In genomic region chr9:137145731-137146526, GRCh38 we compare ENCODE assay signal across 28 cellular contexts. TPM values are rescaled to one million over a fixed set of nuclear protein-coding genes. Genes with fewer than 3 reads are reported as not detected.
"Had no signal": no experiment of that assay in that cellular context is flagged by ENCODE, and none has a peak within 500 bp of the region (broad histone marks: within the 10 kb centered on the region; RNA-seq: fewer than 3 reads in every experiment).

No MANE protein-coding gene starts in this region.

- H3K27ac Mint-ChIP-seq: activated T-cell treated with anti-CD3 and anti-CD28 coated beads, Interleukin-2, amount 50 U/mL, for 72 hours; naive B cell had no signal

- ATAC-seq: activated T-cell treated with anti-CD3 and anti-CD28 coated beads, Interleukin-2, amount 50 U/mL, for 72 hours; mucosa of descending colon had no signal

- DNase-seq: activated CD4-positive, alpha-beta T cell treated with anti-CD3 and anti-CD28 coated beads for 1 hour; activated effector memory CD4-positive, alpha-beta T cell treated with anti-CD3 and anti-CD28 coated beads, Interleukin-2, amount 50 U/mL, for 16 hours; activated naive CD4-positive, alpha-beta T cell treated with anti-CD3 and anti-CD28 coated beads, Interleukin-2, amount 50 U/mL, for 16 hours; activated T-cell treated with anti-CD3 and anti-CD28 coated beads, Interleukin-2, amount 50 U/mL, for 72 hours; adrenal gland; cortex of kidney; erythroblast; foreskin melanocyte; mesenchymal stem cell; naive B cell; small intestine; stimulated activated CD4-positive, alpha-beta T cell treated with anti-CD3 and anti-CD28 coated beads, Interleukin-15, amount 100 ng/mL, for 24 hours; stimulated activated CD4-positive, alpha-beta T cell treated with anti-CD3 and anti-CD28 coated beads, Interleukin-4, amount 100 ng/mL, for 1 hour; WERI-Rb-1 had no signal

- H3K4me3 ChIP-seq: adrenal gland, breast epithelium, mucosa of descending colon, prostate gland, right atrium auricular region, thoracic aorta, upper lobe of left lung had no signal

- H3K4me1 Mint-ChIP-seq: neural crest cell had no signal

- H3K9me3 Mint-ChIP-seq: activated T-cell treated with anti-CD3 and anti-CD28 coated beads, Interleukin-2, amount 50 U/mL, for 72 hours; neural crest cell had no signal

- FAIRE-seq: astrocyte, endometrium, small intestine had no signal

- H3K36me3 ChIP-seq: adrenal gland, breast epithelium, prostate gland, right atrium auricular region, thoracic aorta, upper lobe of left lung, WERI-Rb-1 had no signal

- H3K27ac ChIP-seq: adrenal gland, breast epithelium, prostate gland, right atrium auricular region, thoracic aorta, upper lobe of left lung, WERI-Rb-1 had no signal

- H3K9me3 ChIP-seq: adrenal gland, breast epithelium, mucosa of descending colon, prostate gland, right atrium auricular region, thoracic aorta had no signal

- H3K4me3 Mint-ChIP-seq: activated T-cell treated with anti-CD3 and anti-CD28 coated beads, Interleukin-2, amount 50 U/mL, for 72 hours; naive B cell; neural crest cell had no signal

- H3K4me1 ChIP-seq: adrenal gland, breast epithelium, prostate gland, right atrium auricular region, upper lobe of left lung had no signal

RNA-seq across cellular contexts. Expression of gene GRIN1, which starts 7.0 kb away (rescaled TPM):
- total RNA-seq: liver, osteocyte, right atrium auricular region, thoracic aorta had no signal

RNA-seq across cellular contexts. Expression of gene LRRC26, which starts 23.9 kb away (rescaled TPM):
- total RNA-seq: activated CD8-positive, alpha-beta memory T cell treated with anti-CD3 and anti-CD28 coated beads for 36 hours; activated T-cell treated with anti-CD3 and anti-CD28 coated beads, Interleukin-2, amount 50 U/mL, for 72 hours; adrenal gland; astrocyte; kidney epithelial cell; osteocyte; right atrium auricular region; T-helper 1 cell treated with Interleukin-12 subunit alpha and Interleukin-12 subunit beta and Interleukin-4 antibody, amounts not matched to agents 30 ng/mL and 1 ng/mL, for 36 hours; thoracic aorta had no signal
- polyA plus RNA-seq: adrenal gland had no signal

RNA-seq across cellular contexts. Expression of gene TMEM210, which starts 25.9 kb away (rescaled TPM):
- total RNA-seq: activated CD8-positive, alpha-beta memory T cell treated with anti-CD3 and anti-CD28 coated beads for 36 hours; adrenal gland; astrocyte; breast epithelium; kidney epithelial cell; liver; neural crest cell; osteocyte; right atrium auricular region; T-helper 1 cell treated with Interleukin-12 subunit alpha and Interleukin-12 subunit beta and Interleukin-4 antibody, amounts not matched to agents 30 ng/mL and 1 ng/mL, for 36 hours; thoracic aorta; upper lobe of left lung had no signal
- polyA plus RNA-seq: adrenal gland, liver, small intestine had no signal
